8 cellular contexts compared by ENCODE assay signal in the genomic region with DNA sequence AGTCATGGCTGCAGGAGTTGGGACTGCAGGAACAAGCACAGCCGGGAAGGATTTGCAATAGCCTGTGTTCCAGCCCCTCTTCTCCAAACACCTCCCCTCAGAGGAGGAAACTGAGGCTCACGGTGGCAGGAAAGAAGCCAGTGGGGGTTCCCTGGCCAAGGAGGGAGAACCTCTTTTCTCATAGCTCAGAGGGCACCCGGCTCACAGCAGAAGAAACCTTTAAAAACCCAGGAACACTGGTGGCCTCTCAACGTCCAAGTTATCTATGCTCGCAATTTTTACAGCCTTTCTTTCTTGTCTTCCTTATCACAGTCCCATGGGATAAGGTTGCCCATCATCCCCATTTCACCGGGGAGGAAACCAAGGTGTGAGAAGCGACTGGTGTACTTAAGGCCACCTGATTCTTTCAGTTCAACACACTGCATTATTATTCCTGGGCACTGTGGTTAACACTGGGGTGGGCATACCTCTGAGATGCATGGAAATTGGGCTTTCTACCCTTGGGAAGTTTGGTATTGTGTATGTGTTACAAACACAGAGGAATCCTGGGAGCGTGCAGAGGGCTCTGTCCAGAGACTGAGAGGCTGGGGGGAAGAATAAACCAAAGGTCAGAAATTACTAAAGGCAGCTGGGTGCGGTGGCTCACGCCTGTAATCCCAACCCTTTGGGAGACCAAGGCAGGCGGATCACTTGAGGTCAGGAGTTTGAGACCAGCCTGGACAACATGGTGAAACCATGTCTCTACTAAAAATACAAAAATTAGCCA. TPM values are rescaled to one million over a fixed set of nuclear protein-coding genes. Genes with fewer than 3 reads are reported as not detected.
DNase-seq lines count a peak whose midpoint lies in the region; ATAC-seq and TF ChIP-seq lines count a peak whose summit lies in the region.

No MANE protein-coding gene starts in this region.

- H3K4me3 ChIP-seq in BE2C (ENCODE audit: low read depth, low read length) (peak overlapping the region; percentile 97), NT2/D1 (ENCODE audit: insufficient read length, low read depth) (peak overlapping the region; percentile 87), endocrine pancreas (ENCODE audit: control insufficient read depth, insufficient read depth, low read length) (peak overlapping the region; percentile 25)

- H3K4me3 Mint-ChIP-seq in nephron = peak overlapping the region; percentile 91 to 96 (median 95)

- no peak for ATAC-seq in GM18867 (IDR thresholded peaks at IDR 0.05; ENCODE audit: unreplicated experiment)

- peaks cover 23% of the 10 kb centered on the region for H3K4me1 Mint-ChIP-seq in nephron

- H3K9me3 Mint-ChIP-seq in nephron = no peaks in the 10 kb centered on the region

- H3K27ac Mint-ChIP-seq in nephron = peak overlapping the region; percentile 96 to 98 (median 96)

- H3K36me3 Mint-ChIP-seq in nephron (ENCODE audit: low read depth) = peaks cover 7% of the 10 kb centered on the region

- peak overlapping the region; percentile 98 for H3K9ac ChIP-seq in NT2/D1 (ENCODE audit: insufficient read length, low read depth)
- peak overlapping the region; percentile 94 for H3K9ac ChIP-seq in endocrine pancreas (ENCODE audit: control insufficient read depth, insufficient read depth, low read length)

- H3K9me3 ChIP-seq in BE2C (no peaks in the 10 kb centered on the region), NT2/D1 (ENCODE audit: insufficient read depth, low read length) (no peaks in the 10 kb centered on the region), endocrine pancreas (ENCODE audit: control insufficient read depth, low read length) (no peaks in the 10 kb centered on the region)

- H3K4me1 ChIP-seq in BE2C (no peaks in the 10 kb centered on the region), NT2/D1 (ENCODE audit: insufficient read depth, insufficient read length) (peaks cover 2% of the 10 kb centered on the region), endocrine pancreas (ENCODE audit: control insufficient read depth, insufficient read depth, low read length) (no peaks in the 10 kb centered on the region)

- TF ChIP-seq CTCF in BE2C (IDR thresholded peaks at IDR 0.05; ENCODE audit: low read depth, low read length) = no peak
- no peak for TF ChIP-seq CTCF in nephron (IDR thresholded peaks at IDR 0.05; ENCODE audit: unreplicated experiment in 3 of 3)

- H3K27me3 ChIP-seq in BE2C (no peaks in the 10 kb centered on the region), NT2/D1 (ENCODE audit: insufficient read depth, insufficient read length) (no peaks in the 10 kb centered on the region), endocrine pancreas (ENCODE audit: control insufficient read depth, insufficient read depth, low read length) (no peaks in the 10 kb centered on the region)

- H3K36me3 ChIP-seq in BE2C (peaks cover 10% of the 10 kb centered on the region), NT2/D1 (ENCODE audit: insufficient read depth, insufficient read length, low read length) (peaks cover 31% of the 10 kb centered on the region), endocrine pancreas (ENCODE audit: control insufficient read depth, insufficient read depth, low read length) (no peaks in the 10 kb centered on the region)

- no peaks in the 10 kb centered on the region for H3K27me3 Mint-ChIP-seq in nephron (ENCODE audit: low read depth)

- no peak for DNase-seq in BE2C
- no peak for DNase-seq in NT2/D1 (ENCODE audit: low read depth, low spot score)
- DNase-seq in Kasumi-1 (lab: John Stamatoyannopoulos, UW) = no peak
- no peak for DNase-seq in NCI-H2081 treated with DMSO at 0.1 percent for 48 hours (lab: John Stamatoyannopoulos, UW)
- no peak for DNase-seq in activated naive CD4-positive, alpha-beta T cell treated with anti-CD3 and anti-CD28 coated beads, Interleukin-2, amount 50 U/mL, for 16 hours

RNA-seq across cellular contexts. Expression of gene ZNF629, which starts 0.8 kb away (rescaled TPM):
- 39.3 TPM for polyA plus RNA-seq in BE2C (2012; ENCODE audit: insufficient read depth, insufficient read length, low read depth)

RNA-seq across cellular contexts. Expression of gene RNF40, which starts 25.7 kb away (rescaled TPM):
- polyA plus RNA-seq in BE2C (2012; ENCODE audit: insufficient read depth, insufficient read length, low read depth) = 215 TPM

RNA-seq across cellular contexts. Expression of gene CFAP119, which starts 25.9 kb away (rescaled TPM):
- 5.5 TPM for polyA plus RNA-seq in BE2C (2012; ENCODE audit: insufficient read depth, insufficient read length, low read depth)

RNA-seq across cellular contexts. Expression of gene PHKG2, which starts 39.6 kb away (rescaled TPM):
- 50.9 TPM for polyA plus RNA-seq in BE2C (2012; ENCODE audit: insufficient read depth, insufficient read length, low read depth)

Comparison
In these comparisons a context has a peak if more than half of its experiments do, and no peak if none do; other contexts are left out.
1. H3K4me3 ChIP-seq: peak in every context shown above with its lines; median percentile 97 in BE2C; 87 in NT2/D1; 25 in endocrine pancreas.